In the genomic region with DNA sequence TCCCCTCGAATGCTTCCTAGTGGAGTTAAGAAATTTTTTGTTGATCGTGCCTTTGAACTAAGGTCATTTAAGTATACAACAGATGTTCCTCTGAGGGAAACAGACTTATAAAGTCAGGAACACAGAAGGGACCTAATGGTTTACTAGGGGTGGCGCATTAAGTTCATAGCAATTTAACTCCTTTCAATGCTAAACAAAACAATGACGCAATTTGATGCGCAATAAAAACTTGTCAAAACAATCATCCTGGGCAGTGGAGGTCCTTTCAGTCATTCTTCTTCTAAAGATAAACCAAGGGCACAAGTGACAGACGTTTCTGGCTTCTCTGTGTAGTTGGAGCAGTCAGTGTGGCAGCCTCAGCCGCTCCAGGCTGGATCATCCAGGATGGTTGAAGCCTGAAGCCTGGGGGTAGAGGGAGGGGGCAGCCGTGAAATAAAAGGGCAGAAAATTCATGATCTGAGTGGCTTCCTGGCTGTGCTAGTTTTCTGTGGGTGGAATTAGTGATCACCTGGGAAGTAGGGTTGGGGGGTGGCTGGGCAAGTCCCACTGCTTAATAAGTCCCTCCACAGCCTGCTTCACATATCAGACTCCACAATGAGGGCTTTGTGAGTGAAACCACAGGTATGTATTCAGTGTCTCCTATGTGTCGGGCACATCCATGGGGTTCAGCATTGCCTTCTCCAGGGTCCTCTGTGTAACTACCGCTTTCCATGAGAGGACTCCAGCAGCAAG, we compare ENCODE assay signal across 18 cellular contexts. TPM values are rescaled to one million over a fixed set of nuclear protein-coding genes. Genes with fewer than 3 reads are reported as not detected.
DNase-seq lines count a peak whose midpoint lies in the region; ATAC-seq and TF ChIP-seq lines count a peak whose summit lies in the region.
"Had no signal": no experiment of that assay in that cellular context is flagged by ENCODE, and none has a peak within 500 bp of the region (broad histone marks: within the 10 kb centered on the region; RNA-seq: fewer than 3 reads in every experiment).

No MANE protein-coding gene starts in this region.

- 31% methylated on average over 10 of the region's 10 CpGs for WGBS in prostate gland

- H3K27ac ChIP-seq in fibroblast of lung (ENCODE audit: insufficient read depth, low read length) (no peak overlapping the region), prostate gland (peak overlapping the region; percentile 47)
- H3K27ac ChIP-seq: HL-60, neutrophil, right atrium auricular region had no signal

- no peaks in the 10 kb centered on the region for H3K27me3 Mint-ChIP-seq in stimulated activated memory B cell treated with anti-CD40 and anti-IgM and Interleukin-4, amounts not matched to agents 10 μg/mL and 1 μg/mL and 100 μg/mL, for 72 hours

- H3K4me3 ChIP-seq in fibroblast of lung (replicated peaks in 1 of 4; ENCODE audit: control extremely low read depth in 1 of 4, insufficient read depth in 1 of 4, low read depth in 3 of 4, low read length in 4 of 4) (no peak overlapping the region), prostate gland (no peak overlapping the region)
- H3K4me3 ChIP-seq: right atrium auricular region had no signal

- H3K9me3 Mint-ChIP-seq in stimulated activated memory B cell treated with anti-CD40 and anti-IgM and Interleukin-4, amounts not matched to agents 10 μg/mL and 1 μg/mL and 100 μg/mL, for 72 hours: no peaks in the 10 kb centered on the region
- H3K9me3 Mint-ChIP-seq: stimulated activated naive CD8-positive, alpha-beta T cell treated with anti-CD3 and anti-CD28 coated beads, Interleukin-15, Interleukin-2, amounts not matched to agents 100 ng/mL and 50 ng/mL, for 24 hours; type B pancreatic cell had no signal

- no peak overlapping the region for H3K27ac Mint-ChIP-seq in stimulated activated memory B cell treated with anti-CD40 and anti-IgM and Interleukin-4, amounts not matched to agents 10 μg/mL and 1 μg/mL and 100 μg/mL, for 72 hours
- H3K27ac Mint-ChIP-seq: stimulated activated naive CD8-positive, alpha-beta T cell treated with anti-CD3 and anti-CD28 coated beads, Interleukin-15, Interleukin-2, amounts not matched to agents 100 ng/mL and 50 ng/mL, for 24 hours; type B pancreatic cell had no signal

- no peaks in the 10 kb centered on the region for H4K20me1 ChIP-seq in fibroblast of lung (ENCODE audit: control insufficient read depth, extremely low read depth, insufficient read depth, low read length)

- no peak overlapping the region for H3K9ac ChIP-seq in fibroblast of lung (ENCODE audit: insufficient read depth, low read length)

- H3K36me3 ChIP-seq in fibroblast of lung (ENCODE audit: control insufficient read depth, insufficient read depth, low read length) (no peaks in the 10 kb centered on the region), prostate gland (no peaks in the 10 kb centered on the region)
- H3K36me3 ChIP-seq: neutrophil, right atrium auricular region had no signal

- H3K4me1 Mint-ChIP-seq in stimulated activated memory B cell treated with anti-CD40 and anti-IgM and Interleukin-4, amounts not matched to agents 10 μg/mL and 1 μg/mL and 100 μg/mL, for 72 hours: no peaks in the 10 kb centered on the region

- H3K27me3 ChIP-seq in fibroblast of lung (ENCODE audit: control insufficient read depth, insufficient read depth, low read length): no peaks in the 10 kb centered on the region
- no peaks in the 10 kb centered on the region for H3K27me3 ChIP-seq in prostate gland (replicated peaks; ENCODE audit: insufficient read depth)
- H3K27me3 ChIP-seq: right atrium auricular region had no signal

- ATAC-seq in GM21737 (IDR thresholded peaks at IDR 0.05; ENCODE audit: unreplicated experiment) (no peak), HG03196 (IDR thresholded peaks at IDR 0.05; ENCODE audit: unreplicated experiment) (no peak)
- ATAC-seq in stimulated activated memory B cell treated with anti-CD40 and anti-IgM and Interleukin-4, amounts not matched to agents 10 μg/mL and 1 μg/mL and 100 μg/mL, for 72 hours: no peak
- ATAC-seq: Right ventricle myocardium inferior had no signal

- no peaks in the 10 kb centered on the region for H3K79me2 ChIP-seq in fibroblast of lung (ENCODE audit: control insufficient read depth, insufficient read depth, low read length)

- peak overlapping the region; percentile 3 for H2AFZ ChIP-seq in fibroblast of lung (ENCODE audit: low read length)

- no peak for TF ChIP-seq POLR2A in prostate gland (IDR thresholded peaks at IDR 0.05)

- TF ChIP-seq CTCF in fibroblast of lung (conservative IDR thresholded peaks at IDR 0.05 in 1 of 2, IDR thresholded peaks at IDR 0.05 in 1 of 2; ENCODE audit: low read depth in 1 of 2, low read length in 2 of 2) (no peak), prostate gland (IDR thresholded peaks at IDR 0.05) (no peak)

- H3K36me3 Mint-ChIP-seq in stimulated activated memory B cell treated with anti-CD40 and anti-IgM and Interleukin-4, amounts not matched to agents 10 μg/mL and 1 μg/mL and 100 μg/mL, for 72 hours: no peaks in the 10 kb centered on the region
- H3K36me3 Mint-ChIP-seq: type B pancreatic cell had no signal

- H3K4me1 ChIP-seq in fibroblast of lung (ENCODE audit: control insufficient read depth, extremely low read depth, insufficient read depth, low read length) (peaks cover 4% of the 10 kb centered on the region), prostate gland (replicated peaks) (no peaks in the 10 kb centered on the region)

- no peaks in the 10 kb centered on the region for H3K9me3 ChIP-seq in fibroblast of lung (ENCODE audit: control insufficient read depth, insufficient read depth, low read depth, low read length)
- H3K9me3 ChIP-seq in prostate gland: no peaks in the 10 kb centered on the region
- H3K9me3 ChIP-seq: neutrophil, right atrium auricular region had no signal

- H3K4me3 Mint-ChIP-seq in stimulated activated memory B cell treated with anti-CD40 and anti-IgM and Interleukin-4, amounts not matched to agents 10 μg/mL and 1 μg/mL and 100 μg/mL, for 72 hours: no peak overlapping the region
- H3K4me3 Mint-ChIP-seq: stimulated activated naive CD8-positive, alpha-beta T cell treated with anti-CD3 and anti-CD28 coated beads, Interleukin-15, Interleukin-2, amounts not matched to agents 100 ng/mL and 50 ng/mL, for 24 hours; type B pancreatic cell had no signal

- DNase-seq in EH (ENCODE audit: low read depth) (peak; percentile 82), M059J (ENCODE audit: low read depth) (peak; percentile 91), fibroblast of lung (ENCODE audit: low read depth in 2 of 2) (peak; percentile 46 to 77), prostate gland (ENCODE audit: low spot score) (no peak)
- DNase-seq: activated CD4-positive, alpha-beta T cell treated with anti-CD3 and anti-CD28 coated beads, Interleukin-2, amount 50 U/mL, for 1 hour; activated gamma-delta T cell treated with Interleukin-2 at 50 U/mL for 16 hours; NCI-H2029 treated with DMSO at 0.1 percent for 48 hours; NCI-H510A; T-helper 1 cell had no signal

- intact Hi-C loops in prostate gland (cut with DNase I): no loop called here

- H3K4me2 ChIP-seq in fibroblast of lung (ENCODE audit: extremely low read depth, insufficient read depth, low read length): peak overlapping the region; percentile 7

RNA-seq across cellular contexts. Expression of a gene that starts 50.7 kb away (rescaled TPM):
- 154 and 191 TPM in 2 replicates for total RNA-seq in M059J (2014; rRNA removed; shearing (Covaris generic))
- total RNA-seq in fibroblast of lung: 81.3 and 90.1 TPM in 2 replicates
- 56.7 and 64.6 TPM in 2 replicates for polyA plus RNA-seq in fibroblast of lung
- 42.5 and 53.1 TPM in 2 replicates for polyA plus RNA-seq in fibroblast of lung (2012)
- polyA minus RNA-seq in fibroblast of lung (ENCODE audit: low replicate concordance): 1.1 and 3.3 TPM in 2 replicates
- total RNA-seq in prostate gland: 10 to 100 TPM; 34.1 to 37.8 TPM
